ENCODE assay signal across 1 cellular context in the genomic region with DNA sequence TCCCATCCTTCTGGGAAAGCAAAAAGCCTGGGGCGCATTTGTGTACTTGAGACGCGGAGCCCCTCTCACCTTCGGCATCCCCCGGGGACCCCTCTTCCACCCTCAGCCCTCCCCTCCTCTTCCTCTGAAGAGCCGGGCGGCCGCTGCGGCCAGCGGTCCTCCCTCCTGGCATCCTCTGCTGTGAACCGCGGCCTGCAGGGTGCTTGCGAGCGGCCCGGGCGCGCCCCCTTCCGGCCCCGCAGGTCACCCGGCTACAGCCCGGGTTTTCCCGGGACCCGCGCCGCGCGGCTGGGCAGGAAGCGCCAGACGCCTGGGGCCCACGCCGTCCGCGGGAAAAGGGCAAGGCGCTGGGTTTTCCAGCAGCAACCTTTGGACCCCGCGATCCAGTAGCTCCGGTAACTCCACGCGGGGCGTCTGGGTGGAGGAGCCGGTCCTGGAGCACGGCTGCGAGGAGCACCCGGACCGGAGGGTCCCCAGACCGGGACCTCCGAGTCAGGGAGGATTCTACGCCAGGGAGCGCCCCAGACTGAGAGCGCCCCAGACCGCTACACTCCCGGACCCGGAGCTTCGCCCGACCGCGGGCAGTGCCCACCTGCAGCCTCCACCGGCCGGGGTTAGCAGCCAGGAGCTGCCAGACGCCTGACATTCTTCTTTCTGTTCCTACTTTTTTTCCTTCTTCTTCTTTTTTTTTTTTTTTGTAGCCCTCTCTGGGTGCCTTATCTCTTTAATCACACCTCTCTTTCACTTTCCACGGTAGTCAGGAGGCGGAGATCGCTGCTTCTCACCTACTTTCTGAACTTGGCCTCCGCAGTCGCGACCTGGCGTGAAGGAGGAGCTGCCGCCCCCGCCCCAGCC.
A peak's percentile ranks its signal among the peaks of the same experiment; 100 is the strongest.
TF ChIP-seq lines count a peak whose summit lies in the region.

A gene with protein sequence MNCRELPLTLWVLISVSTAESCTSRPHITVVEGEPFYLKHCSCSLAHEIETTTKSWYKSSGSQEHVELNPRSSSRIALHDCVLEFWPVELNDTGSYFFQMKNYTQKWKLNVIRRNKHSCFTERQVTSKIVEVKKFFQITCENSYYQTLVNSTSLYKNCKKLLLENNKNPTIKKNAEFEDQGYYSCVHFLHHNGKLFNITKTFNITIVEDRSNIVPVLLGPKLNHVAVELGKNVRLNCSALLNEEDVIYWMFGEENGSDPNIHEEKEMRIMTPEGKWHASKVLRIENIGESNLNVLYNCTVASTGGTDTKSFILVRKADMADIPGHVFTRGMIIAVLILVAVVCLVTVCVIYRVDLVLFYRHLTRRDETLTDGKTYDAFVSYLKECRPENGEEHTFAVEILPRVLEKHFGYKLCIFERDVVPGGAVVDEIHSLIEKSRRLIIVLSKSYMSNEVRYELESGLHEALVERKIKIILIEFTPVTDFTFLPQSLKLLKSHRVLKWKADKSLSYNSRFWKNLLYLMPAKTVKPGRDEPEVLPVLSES (plus strand): TSS at position 271 of the 855 bp plus-strand sequence. CDS start 6,865 bp downstream, outside the sequence.

TF ChIP-seq in HCT116, 20 proteins besides CTCF, POLR2A, EP300 and RAD21 (continued from another document):
- TF ChIP-seq, protein P1, sequence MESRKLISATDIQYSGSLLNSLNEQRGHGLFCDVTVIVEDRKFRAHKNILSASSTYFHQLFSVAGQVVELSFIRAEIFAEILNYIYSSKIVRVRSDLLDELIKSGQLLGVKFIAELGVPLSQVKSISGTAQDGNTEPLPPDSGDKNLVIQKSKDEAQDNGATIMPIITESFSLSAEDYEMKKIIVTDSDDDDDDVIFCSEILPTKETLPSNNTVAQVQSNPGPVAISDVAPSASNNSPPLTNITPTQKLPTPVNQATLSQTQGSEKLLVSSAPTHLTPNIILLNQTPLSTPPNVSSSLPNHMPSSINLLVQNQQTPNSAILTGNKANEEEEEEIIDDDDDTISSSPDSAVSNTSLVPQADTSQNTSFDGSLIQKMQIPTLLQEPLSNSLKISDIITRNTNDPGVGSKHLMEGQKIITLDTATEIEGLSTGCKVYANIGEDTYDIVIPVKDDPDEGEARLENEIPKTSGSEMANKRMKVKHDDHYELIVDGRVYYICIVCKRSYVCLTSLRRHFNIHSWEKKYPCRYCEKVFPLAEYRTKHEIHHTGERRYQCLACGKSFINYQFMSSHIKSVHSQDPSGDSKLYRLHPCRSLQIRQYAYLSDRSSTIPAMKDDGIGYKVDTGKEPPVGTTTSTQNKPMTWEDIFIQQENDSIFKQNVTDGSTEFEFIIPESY (IDR thresholded peaks at IDR 0.05; ENCODE audit: extremely low read depth, insufficient replicate concordance, low read length), result no peak
- no peak for TF ChIP-seq ELF1 (IDR thresholded peaks at IDR 0.05; ENCODE audit: borderline replicate concordance, low read depth)
- no peak for TF ChIP-seq SIN3A (IDR thresholded peaks at IDR 0.05; ENCODE audit: low read depth)
- no peak for TF ChIP-seq YY1 (IDR thresholded peaks at IDR 0.05; ENCODE audit: extremely low read depth, insufficient replicate concordance, low read depth, low read length)
- TF ChIP-seq, protein P2, sequence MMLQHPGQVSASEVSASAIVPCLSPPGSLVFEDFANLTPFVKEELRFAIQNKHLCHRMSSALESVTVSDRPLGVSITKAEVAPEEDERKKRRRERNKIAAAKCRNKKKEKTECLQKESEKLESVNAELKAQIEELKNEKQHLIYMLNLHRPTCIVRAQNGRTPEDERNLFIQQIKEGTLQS (IDR thresholded peaks at IDR 0.05), result no peak
- TF ChIP-seq EGR1 (IDR thresholded peaks at IDR 0.05; ENCODE audit: low read depth), result no peak; the same call in 1 of the 2 replicates
- peak; percentile 45 for TF ChIP-seq TCF7L2 (IDR thresholded peaks at IDR 0.05; ENCODE audit: borderline replicate concordance, extremely low read depth, insufficient read depth, insufficient read length)
- TF ChIP-seq EZH2 (IDR thresholded peaks at IDR 0.05), result no peak
TF ChIP-seq in HCT116: peak in this region for 3.
